ENCODE assay signal across 10 cellular contexts in genomic region chr1:40379785-40380452, GRCh38. TPM values are rescaled to one million over a fixed set of nuclear protein-coding genes. Genes with fewer than 3 reads are reported as not detected.
A peak's percentile ranks its signal among the peaks of the same experiment; 100 is the strongest.
DNase-seq lines count a peak whose midpoint lies in the region; ATAC-seq and TF ChIP-seq lines count a peak whose summit lies in the region.
"Had no signal": no experiment of that assay in that cellular context is flagged by ENCODE, and none has a peak within 500 bp of the region (broad histone marks: within the 10 kb centered on the region; RNA-seq: fewer than 3 reads in every experiment).

No MANE protein-coding gene starts in this region.

- H3K27me3 Mint-ChIP-seq in activated naive CD4-positive, alpha-beta T cell treated with anti-CD3 and anti-CD28 coated beads, Interleukin-2, amount 50 U/mL, for 24 hours = no peaks in the 10 kb centered on the region

- TF ChIP-seq POLR2A in uterus (IDR thresholded peaks at IDR 0.05) = no peak
- no peak for TF ChIP-seq POLR2A in lower leg skin (IDR thresholded peaks at IDR 0.05)

- no peaks in the 10 kb centered on the region for H4K20me1 ChIP-seq in hepatocyte (ENCODE audit: insufficient read depth, poor library complexity, severe bottlenecking)
- H4K20me1 ChIP-seq: BLaER1 had no signal

- peak overlapping the region; percentile 4 for H3K4me2 ChIP-seq in hepatocyte
- H3K4me2 ChIP-seq: BLaER1 had no signal

- intact Hi-C loops in uterus (cut with DNase I; ENCODE audit: low total_unique reads) (no loop called here), lower leg skin (cut with DNase I; ENCODE audit: low total_unique reads) (no loop called here)

- peaks cover 92% of the 10 kb centered on the region for H3K79me2 ChIP-seq in hepatocyte

- peak overlapping the region; percentile 99 for H3K27ac Mint-ChIP-seq in activated naive CD4-positive, alpha-beta T cell treated with anti-CD3 and anti-CD28 coated beads, Interleukin-2, amount 50 U/mL, for 24 hours

- H3K27ac ChIP-seq in VCaP = peak overlapping the region; percentile 90
- peak overlapping the region; percentile 20 for H3K27ac ChIP-seq in hepatocyte
- H3K27ac ChIP-seq in uterus = peak overlapping the region; percentile 38 to 72
- H3K27ac ChIP-seq: BLaER1 had no signal

- WGBS in hepatocyte (ENCODE audit: low lambda C conversion rate, missing lambda C conversion rate) = 55% methylated on average over 1 of the region's 1 CpG
- WGBS in lower leg skin, 2 donors = 30 to 48% methylated on average over 1 of the region's 1 CpG

- H3K4me1 ChIP-seq in hepatocyte (ENCODE audit: insufficient read depth) = peaks cover 22% of the 10 kb centered on the region
- no peaks in the 10 kb centered on the region for H3K4me1 ChIP-seq in uterus

- H2AFZ ChIP-seq in hepatocyte = no peak overlapping the region

- H3K36me3 Mint-ChIP-seq in activated naive CD4-positive, alpha-beta T cell treated with anti-CD3 and anti-CD28 coated beads, Interleukin-2, amount 50 U/mL, for 24 hours = peaks cover 18% of the 10 kb centered on the region

- ATAC-seq in HG02798 (IDR thresholded peaks at IDR 0.05; ENCODE audit: poor library complexity, unreplicated experiment) = no peak
- ATAC-seq: Right ventricle myocardium inferior had no signal

- no peaks in the 10 kb centered on the region for H3K36me3 ChIP-seq in hepatocyte (replicated peaks; ENCODE audit: insufficient read depth, low read depth)
- no peaks in the 10 kb centered on the region for H3K36me3 ChIP-seq in uterus

- H3K9me2 ChIP-seq in hepatocyte (replicated peaks; ENCODE audit: insufficient read depth) = no peaks in the 10 kb centered on the region

- H3K27me3 ChIP-seq in hepatocyte (no peaks in the 10 kb centered on the region), uterus (no peaks in the 10 kb centered on the region)
- H3K27me3 ChIP-seq: BLaER1 had no signal

- no peak for DNase-seq in activated naive CD4-positive, alpha-beta T cell treated with Interleukin-2 at 50 U/mL for 16 hours
- no peak for DNase-seq in hepatocyte (ENCODE audit: low spot score)
- no peak for DNase-seq in uterus
- no peak for DNase-seq in COLO668 (lab: John Stamatoyannopoulos, UW; ENCODE audit: unreplicated experiment)
- no peak for DNase-seq in lower leg skin (ENCODE audit: low spot score in 2 of 2)

- H3K9me3 Mint-ChIP-seq in activated naive CD4-positive, alpha-beta T cell treated with anti-CD3 and anti-CD28 coated beads, Interleukin-2, amount 50 U/mL, for 24 hours = no peaks in the 10 kb centered on the region

- H3K4me3 ChIP-seq in hepatocyte (no peak overlapping the region), uterus (no peak overlapping the region), lower leg skin (ENCODE audit: low read depth, poor library complexity, severe bottlenecking) (no peak overlapping the region)
- H3K4me3 ChIP-seq: BLaER1 had no signal

- TF ChIP-seq CTCF in VCaP (conservative IDR thresholded peaks at IDR 0.05) (no peak), hepatocyte (IDR thresholded peaks at IDR 0.05; ENCODE audit: poor library complexity) (no peak), uterus (IDR thresholded peaks at IDR 0.05) (no peak), lower leg skin (IDR thresholded peaks at IDR 0.05) (no peak)

- H3K4me3 Mint-ChIP-seq in activated naive CD4-positive, alpha-beta T cell treated with anti-CD3 and anti-CD28 coated beads, Interleukin-2, amount 50 U/mL, for 24 hours = peak overlapping the region; percentile 85

- H3K9me3 ChIP-seq in hepatocyte (ENCODE audit: low read depth) (no peaks in the 10 kb centered on the region), uterus (no peaks in the 10 kb centered on the region)
- H3K9me3 ChIP-seq: BLaER1 had no signal

- peaks cover 90% of the 10 kb centered on the region for H3K4me1 Mint-ChIP-seq in activated naive CD4-positive, alpha-beta T cell treated with anti-CD3 and anti-CD28 coated beads, Interleukin-2, amount 50 U/mL, for 24 hours

RNA-seq across cellular contexts. Expression of gene SMAP2, which starts 6.4 kb away (rescaled TPM):
- total RNA-seq in hepatocyte (23.1 and 23.9 TPM in 2 replicates), uterus (10 to 100 TPM; 11.1 to 24.8 (median 18.6) TPM), lower leg skin (10 to 100 TPM; 34.2 to 69.5 (median 43.7) TPM)
- polyA plus RNA-seq in hepatocyte = 22.9 and 25.0 TPM in 2 replicates

Comparison
In these comparisons a context has a peak if more than half of its experiments do, and no peak if none do; other contexts are left out.
1. H3K27ac ChIP-seq: peak in every context shown above with its lines; median percentile 90 in VCaP; 55 in uterus; 20 in hepatocyte.